9 cellular contexts compared by ENCODE assay signal in the genomic region with DNA sequence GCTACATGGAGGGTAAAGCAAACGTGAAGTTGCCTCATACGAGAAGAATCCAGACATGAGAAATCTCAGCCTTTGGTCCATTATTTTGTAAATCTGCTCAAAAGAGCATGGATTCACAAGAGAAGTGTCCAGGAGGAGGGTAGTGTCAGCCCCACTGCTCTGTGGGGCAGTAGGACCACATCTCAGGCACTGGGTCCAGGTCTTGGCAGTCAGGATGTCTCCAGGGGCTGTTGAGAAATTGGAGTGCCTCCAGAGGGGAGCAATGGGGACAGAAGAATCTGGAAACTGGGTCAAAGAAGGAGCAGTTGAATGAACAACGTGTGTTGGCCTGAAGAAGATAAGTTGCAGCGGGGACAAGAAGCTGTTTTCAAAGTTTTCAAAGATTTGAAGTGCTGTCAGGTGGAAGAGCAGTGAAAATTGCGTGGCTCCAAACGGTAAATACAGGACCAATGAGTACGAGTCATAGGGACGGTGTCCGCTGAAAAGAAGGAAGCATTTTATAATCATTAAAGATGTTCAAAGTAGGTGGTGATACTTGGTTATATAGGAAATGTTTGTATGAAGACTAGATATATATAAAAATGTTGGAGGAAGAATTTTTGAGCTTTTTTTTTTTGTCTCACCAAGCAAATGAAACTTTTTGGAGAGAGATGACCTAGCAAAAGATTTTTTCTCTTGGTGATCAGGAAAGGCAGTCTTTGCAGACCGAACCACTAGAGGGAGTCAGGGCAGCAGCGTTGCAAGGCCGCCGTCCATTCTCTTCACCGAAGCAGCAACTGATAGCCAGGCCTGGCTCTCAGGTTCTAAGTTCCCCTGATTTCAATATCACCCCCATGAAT. TPM values are rescaled to one million over a fixed set of nuclear protein-coding genes. Genes with fewer than 3 reads are reported as not detected.
A peak's percentile ranks its signal among the peaks of the same experiment; 100 is the strongest.
DNase-seq lines count a peak whose midpoint lies in the region; ATAC-seq and TF ChIP-seq lines count a peak whose summit lies in the region.
"Had no signal": no experiment of that assay in that cellular context is flagged by ENCODE, and none has a peak within 500 bp of the region (broad histone marks: within the 10 kb centered on the region; RNA-seq: fewer than 3 reads in every experiment).

No MANE protein-coding gene starts in this region.

- POLR2A ChIA-PET in PC-3 (lab: Charles Lee; ENCODE audit: unreplicated experiment), result interaction anchor here (0.6 kb wide), 1 partner anchor 347 kb away, joined by 3 read pairs; no protein-coding TSS in a partner anchor

- CTCF ChIA-PET in PC-3 (lab: Charles Lee), result interaction anchor here (0.6 to 1.0 kb wide), 4 partner anchors 31 to 787 kb away, joined by 3 to 7 read pairs (median 3); no protein-coding TSS in a partner anchor

- no peak overlapping the region for H3K27ac ChIP-seq in PC-3 (ENCODE audit: low read length)
- no peak overlapping the region for H3K27ac ChIP-seq in stomach

- H3K4me3 Mint-ChIP-seq in nephron, result no peak overlapping the region
- H3K4me3 Mint-ChIP-seq: activated naive CD8-positive, alpha-beta T cell had no signal

- H3K27me3 ChIP-seq in PC-3 (ENCODE audit: low read length), result no peaks in the 10 kb centered on the region
- no peaks in the 10 kb centered on the region for H3K27me3 ChIP-seq in stomach

- no peaks in the 10 kb centered on the region for H3F3A ChIP-seq in PC-3 (ENCODE audit: low read length, unreplicated experiment)

- TF ChIP-seq EP300 in stomach (IDR thresholded peaks at IDR 0.05), result no peak

- no peaks in the 10 kb centered on the region for H3K79me2 ChIP-seq in PC-3 (ENCODE audit: low read length)

- H3K9me3 Mint-ChIP-seq in nephron, result no peaks in the 10 kb centered on the region

- no peak overlapping the region for H2AFZ ChIP-seq in PC-3 (ENCODE audit: low read length)

- TF ChIP-seq CTCF in PC-3 (conservative IDR thresholded peaks at IDR 0.05; ENCODE audit: low read depth, low read length) (peak; percentile 78), nephron (IDR thresholded peaks at IDR 0.05; ENCODE audit: unreplicated experiment in 3 of 3) (peak; percentile 77 to 85 (median 85)), stomach (IDR thresholded peaks at IDR 0.05) (peak in 5 of 7 experiments; percentile 60 to 82 (median 79))

- H3K9me3 ChIP-seq in PC-3 (ENCODE audit: low read length) (no peaks in the 10 kb centered on the region), stomach (no peaks in the 10 kb centered on the region)

- peaks cover 13% of the 10 kb centered on the region for H3K36me3 Mint-ChIP-seq in nephron (ENCODE audit: low read depth)
- H3K36me3 Mint-ChIP-seq: activated naive CD8-positive, alpha-beta T cell had no signal

- intact Hi-C loops in PC-3 (cut with micrococcal nuclease) (loop anchor here (1.0 to 2.0 kb wide), 3 partner anchors 95 to 348 kb away; a partner anchor contains a TSS), stomach (cut with DNase I; ENCODE audit: low total_unique reads) (no loop called here)

- no peaks in the 10 kb centered on the region for H3K36me3 ChIP-seq in PC-3 (ENCODE audit: low read depth, low read length)
- no peaks in the 10 kb centered on the region for H3K36me3 ChIP-seq in stomach

- DNase-seq in DMS53 (lab: John Stamatoyannopoulos, UW) (peak; percentile 84), PC-3 (peak; percentile 65), fibroblast of gingiva (ENCODE audit: low read depth) (peak; percentile 70), stomach (peak; percentile 76), GF-D8 (lab: John Stamatoyannopoulos, UW) (no peak)
- DNase-seq in activated T-cell treated with anti-CD3 and anti-CD28 coated beads, Interleukin-2, amount 50 U/mL, for 1 hour, result peak; percentile 49

- H4K20me1 ChIP-seq in PC-3 (ENCODE audit: low read length), result no peaks in the 10 kb centered on the region

- H3K4me3 ChIP-seq in PC-3 (ENCODE audit: low read length), result no peak overlapping the region
- H3K4me3 ChIP-seq in stomach, result no peak overlapping the region

- H3K27ac Mint-ChIP-seq in nephron, result no peak overlapping the region
- H3K27ac Mint-ChIP-seq: activated naive CD8-positive, alpha-beta T cell had no signal

- H3K9ac ChIP-seq in PC-3 (ENCODE audit: low read length), result no peak overlapping the region

- no TSS peak for BruUV-seq in PC-3 (replicated peaks; lab: Mats Ljungman, UMichigan)

- H3K4me2 ChIP-seq in PC-3 (ENCODE audit: low read length), result no peak overlapping the region

- peak; percentile 77 for ATAC-seq in HG03280 (IDR thresholded peaks at IDR 0.05; ENCODE audit: unreplicated experiment)
- peak; percentile 57 for ATAC-seq in PC-3

- H3K9me2 ChIP-seq in PC-3 (replicated peaks; ENCODE audit: low read length), result no peaks in the 10 kb centered on the region

- peaks cover 4% of the 10 kb centered on the region for H3K27me3 Mint-ChIP-seq in nephron (ENCODE audit: low read depth)
- H3K27me3 Mint-ChIP-seq: activated naive CD8-positive, alpha-beta T cell had no signal

- TF ChIP-seq POLR2A in stomach (IDR thresholded peaks at IDR 0.05), result no peak

- 42 to 52% (median 48%) methylated on average over 14 of the region's 14 CpGs for WGBS in stomach, 5 donors

- peaks cover 9% of the 10 kb centered on the region for H3K4me1 ChIP-seq in PC-3 (ENCODE audit: insufficient read depth, low read length)
- peaks cover 0 to 8% (median 0%) of the 10 kb centered on the region in 4 donors for H3K4me1 ChIP-seq in stomach

- H3K4me1 Mint-ChIP-seq in nephron, result no peaks in the 10 kb centered on the region

RNA-seq across cellular contexts. Expression of a gene that starts 57.1 kb away (rescaled TPM):
- total RNA-seq in PC-3 (2014; rRNA removed) (1.3 and 9.8 TPM in 2 replicates), stomach (100 to 1,000 TPM in 1 of 5 donors, 10 to 100 TPM in 1, 1 to 10 TPM in 3; 5.7 to 132 (median 8.3) TPM)
- 1 to 10 TPM; 3.1 to 5.0 (median 3.2) TPM for polyA plus RNA-seq in stomach
